ENCODE assay signal across 9 cellular contexts in the genomic region with DNA sequence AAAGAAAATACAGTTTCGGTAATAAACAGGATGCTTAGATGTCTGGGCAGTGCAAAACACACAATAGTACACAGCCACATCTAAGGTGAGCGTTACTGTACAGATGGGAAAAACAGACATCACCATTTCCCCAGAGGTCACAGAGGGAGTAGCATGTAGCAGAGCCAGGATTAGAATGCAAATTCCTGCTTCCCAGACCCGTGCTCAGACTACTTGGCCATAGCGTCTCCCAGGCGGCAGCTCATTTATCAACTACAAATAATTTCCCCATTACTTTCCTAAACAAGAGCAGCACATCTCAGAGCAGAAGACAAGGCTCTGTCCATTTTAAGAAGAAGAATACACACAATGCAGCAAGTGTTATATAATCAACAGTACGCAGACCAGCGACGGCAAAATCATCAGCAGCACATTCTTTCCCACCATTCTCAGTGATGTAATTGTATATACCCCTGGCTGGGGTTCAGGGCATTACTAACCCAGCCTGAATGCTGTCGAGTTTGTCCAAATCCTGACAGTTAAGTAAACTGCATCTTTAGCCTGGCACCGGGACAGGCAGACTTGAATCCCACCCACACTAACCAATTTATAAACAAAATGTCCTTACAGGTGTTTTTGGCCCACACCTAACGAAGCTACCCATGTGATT.
A peak's percentile ranks its signal among the peaks of the same experiment; 100 is the strongest.
DNase-seq lines count a peak whose midpoint lies in the region; ATAC-seq and TF ChIP-seq lines count a peak whose summit lies in the region.
"Had no signal": no experiment of that assay in that cellular context is flagged by ENCODE, and none has a peak within 500 bp of the region (broad histone marks: within the 10 kb centered on the region; RNA-seq: fewer than 3 reads in every experiment).

No MANE protein-coding gene starts in this region.

- peak; percentile 66 for ATAC-seq in mucosa of descending colon
- no peak for ATAC-seq in HG03025 (IDR thresholded peaks at IDR 0.05; ENCODE audit: low FRiP score, unreplicated experiment)

- H3K27me3 Mint-ChIP-seq in Caco-2 (ENCODE audit: insufficient read depth, unreplicated experiment): no peaks in the 10 kb centered on the region
- H3K27me3 Mint-ChIP-seq: activated naive CD4-positive, alpha-beta T cell treated with anti-CD3 and anti-CD28 coated beads, Interleukin-2, amount 10 ng/mL, durations not matched to agents 7 days and 5 days had no signal

- peaks cover 15% of the 10 kb centered on the region for H3K4me1 ChIP-seq in mucosa of descending colon (ENCODE audit: low read depth)
- 0 out of 2 replicates have a peak, but pooled peaks cover 5% of the 10 kb centered on the region for H3K4me1 ChIP-seq in Caco-2

- H3K9me3 ChIP-seq in mucosa of descending colon (no peaks in the 10 kb centered on the region), Caco-2 (no peaks in the 10 kb centered on the region)

- H3K9me3 Mint-ChIP-seq in Caco-2 (ENCODE audit: unreplicated experiment): no peaks in the 10 kb centered on the region
- H3K9me3 Mint-ChIP-seq: activated naive CD4-positive, alpha-beta T cell treated with anti-CD3 and anti-CD28 coated beads, Interleukin-2, amount 10 ng/mL, durations not matched to agents 7 days and 5 days had no signal

- H3K27ac Mint-ChIP-seq in Caco-2 (ENCODE audit: unreplicated experiment): no peak overlapping the region
- H3K27ac Mint-ChIP-seq: activated naive CD4-positive, alpha-beta T cell treated with anti-CD3 and anti-CD28 coated beads, Interleukin-2, amount 10 ng/mL, durations not matched to agents 7 days and 5 days had no signal

- BruUV-seq in Caco-2 (replicated peaks; lab: Mats Ljungman, UMichigan): no TSS peak

- no peak overlapping the region for H3K4me3 ChIP-seq in mucosa of descending colon
- no peak overlapping the region for H3K4me3 ChIP-seq in Caco-2 (ENCODE audit: low read depth, low read length)

- peak; percentile 48 for DNase-seq in AG09319 (ENCODE audit: extremely low read depth, low read depth)
- DNase-seq in NCI-H1092 (lab: John Stamatoyannopoulos, UW): peak; percentile 5
- DNase-seq in dermis microvascular lymphatic vessel endothelial cell (ENCODE audit: low read depth in 2 of 2): peak; percentile 84 to 86
- DNase-seq in mucosa of descending colon: peak in 1 of 3 donors; percentile 39
- no peak for DNase-seq in Caco-2
- no peak for DNase-seq in RKO (ENCODE audit: low spot score)
- DNase-seq in NCI-H2227 treated with DMSO at 0.1 percent for 48 hours (lab: John Stamatoyannopoulos, UW): no peak
- DNase-seq: activated naive CD4-positive, alpha-beta T cell treated with anti-CD3 and anti-CD28 coated beads, Interleukin-2, amount 10 ng/mL, durations not matched to agents 7 days and 5 days had no signal

- H3K27me3 ChIP-seq in Caco-2 (replicated peaks; ENCODE audit: control insufficient read depth, insufficient read depth, low read length): no peaks in the 10 kb centered on the region

- no peaks in the 10 kb centered on the region for H3K36me3 ChIP-seq in mucosa of descending colon (ENCODE audit: low read depth)
- no peaks in the 10 kb centered on the region for H3K36me3 ChIP-seq in Caco-2 (ENCODE audit: control insufficient read depth, insufficient read depth, low read length)

- CTCF ChIA-PET in Caco-2 (lab: Charles Lee): no interaction called here

- no peak overlapping the region for H3K4me3 Mint-ChIP-seq in Caco-2 (ENCODE audit: unreplicated experiment)
- H3K4me3 Mint-ChIP-seq: activated naive CD4-positive, alpha-beta T cell treated with anti-CD3 and anti-CD28 coated beads, Interleukin-2, amount 10 ng/mL, durations not matched to agents 7 days and 5 days had no signal

- peaks cover 18% of the 10 kb centered on the region for H3K4me1 Mint-ChIP-seq in Caco-2 (ENCODE audit: low read depth, unreplicated experiment)
- H3K4me1 Mint-ChIP-seq: activated naive CD4-positive, alpha-beta T cell treated with anti-CD3 and anti-CD28 coated beads, Interleukin-2, amount 10 ng/mL, durations not matched to agents 7 days and 5 days had no signal

- intact Hi-C loops in mucosa of descending colon (cut with DNase I, micrococcal nuclease) (no loop called here), Caco-2 (cut with micrococcal nuclease; ENCODE audit: unreplicated experiment) (no loop called here)

- peaks cover 21% of the 10 kb centered on the region for H3K36me3 Mint-ChIP-seq in Caco-2 (ENCODE audit: insufficient read depth, unreplicated experiment)
- H3K36me3 Mint-ChIP-seq: activated naive CD4-positive, alpha-beta T cell treated with anti-CD3 and anti-CD28 coated beads, Interleukin-2, amount 10 ng/mL, durations not matched to agents 7 days and 5 days had no signal

- TF ChIP-seq CTCF in AG09319 (IDR thresholded peaks at IDR 0.05; ENCODE audit: low read depth, low read length) (no peak), mucosa of descending colon (IDR thresholded peaks at IDR 0.05) (no peak), Caco-2 (IDR thresholded peaks at IDR 0.05; ENCODE audit: insufficient read depth in 1 of 2, low read depth in 1 of 2, low read length in 1 of 2, severe bottlenecking in 1 of 2, unreplicated experiment in 1 of 2) (peak in 1 of 2 experiments; percentile 30)

- POLR2A ChIA-PET in Caco-2 (lab: Charles Lee): no interaction called here

Comparison
In these comparisons a context has a peak if more than half of its experiments do, and no peak if none do; other contexts are left out.
1. DNase-seq: peak in AG09319 (single experiment), NCI-H1092 (single experiment) and dermis microvascular lymphatic vessel endothelial cell (2 of 2); none in Caco-2 (0 of 2), RKO (single experiment) and NCI-H2227 treated with DMSO at 0.1 percent for 48 hours (single experiment).